Comparison of ENCODE assay signal across 8 cellular contexts in genomic region chr16:14629919-14630619, GRCh38. TPM values are rescaled to one million over a fixed set of nuclear protein-coding genes. Genes with fewer than 3 reads are reported as not detected.
DNase-seq lines count a peak whose midpoint lies in the region; ATAC-seq and TF ChIP-seq lines count a peak whose summit lies in the region.

PARN (minus strand) TSS chr16:14630260; CDS start chr16:14630125, 135 bp downstream.

- POLR2A ChIA-PET in Panc1 (lab: Charles Lee), result no interaction called here

- no peaks in the 10 kb centered on the region for H3K27me3 Mint-ChIP-seq in activated T-cell treated with anti-CD3 and anti-CD28 coated beads, Interleukin-2, amount 50 U/mL, for 4 hours (ENCODE audit: low read depth)

- peaks cover 3% of the 10 kb centered on the region for H3K9me3 Mint-ChIP-seq in activated T-cell treated with anti-CD3 and anti-CD28 coated beads, Interleukin-2, amount 50 U/mL, for 4 hours

- intact Hi-C loops in Panc1 (cut with micrococcal nuclease; ENCODE audit: unreplicated experiment), result loop anchor here (5.0 kb wide), 1 partner anchor 328 kb away; no protein-coding TSS in a partner anchor

- TF ChIP-seq CTCF in KMS-11 (conservative IDR thresholded peaks at IDR 0.05; ENCODE audit: low read depth, low read length) (no peak), Panc1 (IDR thresholded peaks at IDR 0.05) (no peak)

- H3K27me3 ChIP-seq in KMS-11 (ENCODE audit: insufficient read depth, low read depth) (no peaks in the 10 kb centered on the region), Panc1 (ENCODE audit: control insufficient read depth, insufficient read depth, low read length) (no peaks in the 10 kb centered on the region), esophagus (ENCODE audit: control insufficient read depth in 1 of 2, insufficient read depth in 2 of 2, low read length in 2 of 2) (no peaks in the 10 kb centered on the region), mucosa of stomach (ENCODE audit: control insufficient read depth, insufficient read depth, low read length) (no peaks in the 10 kb centered on the region)

- H3K36me3 ChIP-seq in KMS-11 (ENCODE audit: insufficient read depth) (peaks cover 5% of the 10 kb centered on the region; the same call in 1 of the 2 replicates), Panc1 (ENCODE audit: control insufficient read depth, insufficient read depth, low read length) (peaks cover 24% of the 10 kb centered on the region), esophagus (ENCODE audit: control insufficient read depth in 2 of 2, insufficient read depth in 2 of 2, low read length in 1 of 2) (peaks cover 1 to 6% of the 10 kb centered on the region in 2 donors), mucosa of stomach (ENCODE audit: control insufficient read depth, insufficient read depth, low read length) (no peaks in the 10 kb centered on the region)

- H3K4me1 ChIP-seq in KMS-11 (ENCODE audit: low read depth, poor library complexity, severe bottlenecking) (peaks cover 33% of the 10 kb centered on the region), Panc1 (ENCODE audit: control insufficient read depth, insufficient read depth, low read length) (peaks cover 31% of the 10 kb centered on the region), esophagus (ENCODE audit: control insufficient read depth in 2 of 2, insufficient read depth in 2 of 2, low read length in 1 of 2) (peaks cover 0 to 7% of the 10 kb centered on the region in 2 donors), mucosa of stomach (ENCODE audit: control insufficient read depth, insufficient read depth, low read length) (peaks cover 19% of the 10 kb centered on the region)

- in situ Hi-C loops in Panc1 (cut with HindIII; ENCODE audit: low pct_unique_long_range_greater_than_20kb, low sequenced_read_pairs), result no loop called here

- H3K4me2 ChIP-seq in KMS-11, result peak within 1 kb of the TSS; percentile 73

- DNase-seq in DMS114 treated with DMSO at 0.1 percent for 48 hours (lab: John Stamatoyannopoulos, UW; ENCODE audit: unreplicated experiment) (peak; percentile 90), Panc1 (ENCODE audit: low read depth, low spot score) (peak; percentile 98)
- DNase-seq in activated T-cell treated with anti-CD3 and anti-CD28 coated beads, Interleukin-2, amount 50 U/mL, for 4 hours, result peak; percentile 98
- peak; percentile 99 for DNase-seq in stimulated activated CD8-positive, alpha-beta memory T cell treated with anti-CD3 and anti-CD28 coated beads, Interleukin-4, amount 100 ng/mL, for 48 hours

- CTCF ChIA-PET in Panc1 (lab: Charles Lee), result no interaction called here

- peaks cover 18% of the 10 kb centered on the region for H3K36me3 Mint-ChIP-seq in activated T-cell treated with anti-CD3 and anti-CD28 coated beads, Interleukin-2, amount 50 U/mL, for 4 hours (ENCODE audit: insufficient read depth)

- H3K4me3 Mint-ChIP-seq in activated T-cell treated with anti-CD3 and anti-CD28 coated beads, Interleukin-2, amount 50 U/mL, for 4 hours, result peak within 1 kb of the TSS; percentile 87

- H3K9me3 ChIP-seq in Panc1 (ENCODE audit: control insufficient read depth, insufficient read depth, low read depth, low read length), result no peaks in the 10 kb centered on the region
- no peaks in the 10 kb centered on the region for H3K9me3 ChIP-seq in esophagus (ENCODE audit: control insufficient read depth in 2 of 2, insufficient read depth in 1 of 2, low read depth in 1 of 2, low read length in 1 of 2)
- H3K9me3 ChIP-seq in mucosa of stomach (ENCODE audit: control insufficient read depth, low read length), result no peaks in the 10 kb centered on the region

- peak within 1 kb of the TSS; percentile 75 for H2AFZ ChIP-seq in KMS-11 (ENCODE audit: low read depth)

- WGBS in esophagus, 2 donors, result 1% methylated on average over 51 of the region's 51 CpGs

- peaks cover 45% of the 10 kb centered on the region for H3K4me1 Mint-ChIP-seq in activated T-cell treated with anti-CD3 and anti-CD28 coated beads, Interleukin-2, amount 50 U/mL, for 4 hours (ENCODE audit: low read depth)

- ATAC-seq in GM21717 (IDR thresholded peaks at IDR 0.05; ENCODE audit: unreplicated experiment), result peak; percentile 31
- peak; percentile 79 for ATAC-seq in Panc1
- peak; percentile 66 to 69 for ATAC-seq in activated T-cell treated with anti-CD3 and anti-CD28 coated beads, Interleukin-2, amount 50 U/mL, for 4 hours

- H3K9ac ChIP-seq in KMS-11, result peak within 1 kb of the TSS; percentile 87
- H3K9ac ChIP-seq in mucosa of stomach (ENCODE audit: low read length), result peak within 1 kb of the TSS; percentile 94

- H4K20me1 ChIP-seq in KMS-11 (ENCODE audit: insufficient read depth), result peaks cover 11% of the 10 kb centered on the region; the same call in 1 of the 2 replicates

- no TSS peak for BruUV-seq in Panc1 (replicated peaks; lab: Mats Ljungman, UMichigan)

- H3K79me2 ChIP-seq in KMS-11 (ENCODE audit: insufficient read depth, low read depth), result peaks cover 35% of the 10 kb centered on the region

- H3K27ac ChIP-seq in KMS-11 (peak within 1 kb of the TSS; percentile 70), Panc1 (ENCODE audit: low read length) (peak within 1 kb of the TSS; percentile 99), esophagus (ENCODE audit: low read depth in 2 of 2, low read length in 1 of 2) (peak within 1 kb of the TSS; percentile 87 to 95)

- H3K4me3 ChIP-seq in KMS-11 (IDR thresholded peaks at IDR 0.05; ENCODE audit: insufficient read depth, low read depth, low read length), result peak within 1 kb of the TSS; percentile 25
- peak within 1 kb of the TSS; percentile 77 to 95 for H3K4me3 ChIP-seq in Panc1 (ENCODE audit: low read depth in 2 of 2, low read length in 2 of 2)
- peak within 1 kb of the TSS; percentile 81 to 95 for H3K4me3 ChIP-seq in esophagus (ENCODE audit: low read depth in 1 of 2, low read length in 2 of 2)
- H3K4me3 ChIP-seq in mucosa of stomach (ENCODE audit: low read length), result peak within 1 kb of the TSS; percentile 48

RNA-seq across cellular contexts. Expression of gene PARN, which starts in this region (rescaled TPM):
- total RNA-seq in Panc1 (2021; ENCODE audit: unreplicated experiment), result 57.8 TPM
- 47.2 TPM for polyA plus RNA-seq in Panc1 (2012; ENCODE audit: insufficient read length)
- 10 to 100 TPM; 45.0 to 52.8 (median 47.3) TPM for total RNA-seq in activated T-cell treated with anti-CD3 and anti-CD28 coated beads, Interleukin-2, amount 50 U/mL, for 4 hours
- 10 to 100 TPM in 1 of 2 donors, 1 to 10 TPM in 1; 5.5 to 11.9 TPM for polyA plus RNA-seq in esophagus

Comparison
In these comparisons a context has a peak if more than half of its experiments do, and no peak if none do; other contexts are left out.
1. Peak in every context shown above with its lines: DNase-seq, ATAC-seq, H3K4me3 ChIP-seq and H3K27ac ChIP-seq.
2. H3K4me3 ChIP-seq: peak in every context shown above with its lines; median percentile 88 in esophagus; 86 in Panc1; 48 in mucosa of stomach; 25 in KMS-11.